ENCODE assay signal across 8 cellular contexts in the genomic region with DNA sequence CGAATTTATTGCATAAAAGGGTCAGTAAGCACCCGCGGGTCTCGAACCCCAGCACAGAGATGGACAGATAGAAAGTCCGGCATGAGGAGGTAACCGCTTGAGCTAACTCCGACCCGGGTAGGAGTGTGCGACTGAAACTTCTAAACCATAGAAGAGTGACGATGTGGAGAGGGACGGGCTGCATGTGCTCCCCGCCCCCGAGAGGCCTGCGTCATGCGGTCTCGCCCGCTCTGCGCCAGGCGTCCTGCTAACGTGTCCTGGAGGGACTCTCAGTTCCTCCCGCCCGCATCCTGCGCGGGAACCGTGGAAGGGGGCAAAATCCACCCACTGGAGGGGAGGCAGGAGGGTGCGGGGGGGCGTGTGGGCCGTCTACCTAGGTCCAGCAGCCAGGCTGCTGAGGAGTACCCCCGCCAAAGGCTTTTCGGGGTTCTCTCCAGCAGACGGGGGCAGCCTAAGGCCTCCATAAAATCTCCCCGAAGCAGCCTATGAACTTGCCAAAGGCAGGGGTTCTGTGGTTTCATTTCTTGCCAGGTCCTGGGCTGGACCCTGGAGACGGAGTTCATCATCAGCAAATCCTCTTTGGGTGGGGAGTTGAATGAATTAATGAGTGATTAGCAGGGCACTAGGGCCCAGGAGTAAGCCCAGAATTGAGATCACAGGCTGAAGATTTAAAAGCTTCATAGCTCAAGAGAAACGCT. TPM values are rescaled to one million over a fixed set of nuclear protein-coding genes. Genes with fewer than 3 reads are reported as not detected.
DNase-seq lines count a peak whose midpoint lies in the region; ATAC-seq and TF ChIP-seq lines count a peak whose summit lies in the region.

No MANE protein-coding gene starts in this region.

- H3K23me2 ChIP-seq in H9 (ENCODE audit: insufficient read length, low read depth, low read length, poor library complexity, severe bottlenecking) = no peaks in the 10 kb centered on the region

- no peak overlapping the region for H2BK5ac ChIP-seq in H9 (ENCODE audit: insufficient read length, low read length)

- peak overlapping the region; percentile 14 for H3K4me2 ChIP-seq in H9 (ENCODE audit: insufficient read depth, insufficient read length, low read length)

- no peaks in the 10 kb centered on the region for H4K20me1 ChIP-seq in H9 (ENCODE audit: control insufficient read depth, insufficient read depth, insufficient read length)

- H3K27me3 Mint-ChIP-seq in H9 (ENCODE audit: low read depth) = peaks cover 15% of the 10 kb centered on the region
- peaks cover 45% of the 10 kb centered on the region for H3K27me3 Mint-ChIP-seq in activated T-cell treated with anti-CD3 and anti-CD28 coated beads, Interleukin-2, amount 50 U/mL, for 72 hours (ENCODE audit: low read depth)

- no peak overlapping the region for H3K56ac ChIP-seq in H9 (ENCODE audit: insufficient read length, low read depth, low read length)

- H2BK12ac ChIP-seq in H9 (ENCODE audit: insufficient read length, low read depth, low read length) = no peak overlapping the region

- H4K5ac ChIP-seq in H9 (ENCODE audit: insufficient read length, low read depth, low read length) = no peak overlapping the region

- H3K79me1 ChIP-seq in H9 (ENCODE audit: insufficient read depth, low read depth, low read length, poor library complexity, severe bottlenecking) = no peaks in the 10 kb centered on the region

- DNase-seq in GM10266 (ENCODE audit: extremely low spot score) (peak; percentile 71), H9 (peak; percentile 87), NAMALWA (ENCODE audit: low spot score) (peak; percentile 52), foreskin keratinocyte (peak; percentile 56 to 76), omental fat pad (ENCODE audit: low spot score) (peak; percentile 49), NCI-H2196 (lab: John Stamatoyannopoulos, UW; ENCODE audit: unreplicated experiment) (no peak)
- DNase-seq in activated T-cell treated with anti-CD3 and anti-CD28 coated beads, Interleukin-2, amount 50 U/mL, for 72 hours = peak; percentile 71 to 89

- peak overlapping the region; percentile 18 for H3K9ac ChIP-seq in H9 (ENCODE audit: extremely low read depth, insufficient read length, low read length)

- H4K8ac ChIP-seq in H9 (replicated peaks; ENCODE audit: insufficient read length, low read depth, low read length) = no peak overlapping the region

- no peak overlapping the region for H2AFZ ChIP-seq in H9 (ENCODE audit: low read length)

- no peak for TF ChIP-seq CTCF in GM10266 (IDR thresholded peaks at IDR 0.05; ENCODE audit: control insufficient read depth, insufficient read depth, low read depth, missing control alignments)
- TF ChIP-seq CTCF in H9 (conservative IDR thresholded peaks at IDR 0.05) = no peak
- TF ChIP-seq CTCF in foreskin keratinocyte (conservative IDR thresholded peaks at IDR 0.05) = peak; percentile 24
- TF ChIP-seq CTCF in omental fat pad (IDR thresholded peaks at IDR 0.05) = no peak

- H3K36me3 Mint-ChIP-seq in H9 (ENCODE audit: insufficient read depth in 1 of 3, low read depth in 3 of 3) = no peaks in the 10 kb centered on the region
- H3K36me3 Mint-ChIP-seq in activated T-cell treated with anti-CD3 and anti-CD28 coated beads, Interleukin-2, amount 50 U/mL, for 72 hours (ENCODE audit: insufficient read depth in 2 of 2) = no peaks in the 10 kb centered on the region

- H2BK120ac ChIP-seq in H9 (ENCODE audit: low read depth, low read length, poor library complexity, severe bottlenecking) = no peak overlapping the region

- H3K9me3 ChIP-seq in H9 (ENCODE audit: control insufficient read depth, low read depth, low read length) (no peaks in the 10 kb centered on the region), thymus (ENCODE audit: control insufficient read depth) (no peaks in the 10 kb centered on the region)

- no peak overlapping the region for H2AK5ac ChIP-seq in H9 (ENCODE audit: insufficient read length, low read length)

- ATAC-seq in activated T-cell treated with anti-CD3 and anti-CD28 coated beads, Interleukin-2, amount 50 U/mL, for 72 hours (replicated peaks in 1 of 2) = peak; percentile 96 to 99
- ATAC-seq in foreskin keratinocyte (peak; percentile 94), omental fat pad (ENCODE audit: low FRiP score) (peak; percentile 92)

- no peak overlapping the region for H3K23ac ChIP-seq in H9 (ENCODE audit: insufficient read length, low read depth, low read length)

- WGBS in H9 (ENCODE audit: extremely low coverage, insufficient read length, low lambda C conversion rate) = no CpG with 5 or more reads among the region's 34 CpGs
- WGBS in thymus = 32% methylated on average over 34 of the region's 34 CpGs

- no peak overlapping the region for H3K27ac Mint-ChIP-seq in H9
- H3K27ac Mint-ChIP-seq in activated T-cell treated with anti-CD3 and anti-CD28 coated beads, Interleukin-2, amount 50 U/mL, for 72 hours = peak overlapping the region; percentile 98

- no peak overlapping the region for H3T11ph ChIP-seq in H9 (ENCODE audit: low read length)

- H2BK20ac ChIP-seq in H9 (ENCODE audit: low read depth, low read length, poor library complexity, severe bottlenecking) = no peak overlapping the region

- H3K4me1 Mint-ChIP-seq in H9 = peaks cover 1 to 2% of the 10 kb centered on the region in 2 experiments; a peak in 2 of 4 replicates
- peaks cover 7% of the 10 kb centered on the region for H3K4me1 Mint-ChIP-seq in activated T-cell treated with anti-CD3 and anti-CD28 coated beads, Interleukin-2, amount 50 U/mL, for 72 hours (ENCODE audit: low read depth)

- H3K14ac ChIP-seq in H9 (ENCODE audit: insufficient read depth, low read length) = no peak overlapping the region

- no peak overlapping the region for H3K18ac ChIP-seq in H9 (ENCODE audit: insufficient read length, low read depth, low read length)

- no peak overlapping the region for H2BK15ac ChIP-seq in H9 (ENCODE audit: low read depth, low read length)

- no peak overlapping the region for H3K4ac ChIP-seq in H9 (ENCODE audit: low read depth, low read length)

- H3K27me3 ChIP-seq in H9 (ENCODE audit: insufficient read depth, low read length) (no peaks in the 10 kb centered on the region), foreskin keratinocyte (peaks cover 11% of the 10 kb centered on the region), thymus (ENCODE audit: control insufficient read depth, insufficient read depth) (peaks cover 30% of the 10 kb centered on the region)

- peak overlapping the region in 1 of 2 experiments; percentile 24; a peak in 2 of 5 replicates for H3K4me3 Mint-ChIP-seq in H9
- peak overlapping the region; percentile 76 to 86 for H3K4me3 Mint-ChIP-seq in activated T-cell treated with anti-CD3 and anti-CD28 coated beads, Interleukin-2, amount 50 U/mL, for 72 hours

- H3K27ac ChIP-seq in H9 (ENCODE audit: insufficient read length, low read depth, low read length) (no peak overlapping the region), foreskin keratinocyte (peak overlapping the region; percentile 69), thymus (ENCODE audit: low read depth) (peak overlapping the region; percentile 48)

- H3K4me3 ChIP-seq in thymus (ENCODE audit: low read length) = no peak overlapping the region

- no peak overlapping the region for H4K91ac ChIP-seq in H9 (ENCODE audit: insufficient read length, low read depth, low read length)

- no peaks in the 10 kb centered on the region for H3K9me3 Mint-ChIP-seq in H9
- no peaks in the 10 kb centered on the region for H3K9me3 Mint-ChIP-seq in activated T-cell treated with anti-CD3 and anti-CD28 coated beads, Interleukin-2, amount 50 U/mL, for 72 hours

- no peaks in the 10 kb centered on the region for H3K36me3 ChIP-seq in thymus (ENCODE audit: control insufficient read depth, insufficient read depth)

- no peaks in the 10 kb centered on the region for H3K79me2 ChIP-seq in H9 (ENCODE audit: insufficient read depth, low read length)

- peaks cover under 1% of the 10 kb centered on the region; the same call in 1 of the 2 replicates for H3K4me1 ChIP-seq in H9 (ENCODE audit: insufficient read depth, low read length)
- no peaks in the 10 kb centered on the region for H3K4me1 ChIP-seq in foreskin keratinocyte
- no peaks in the 10 kb centered on the region for H3K4me1 ChIP-seq in thymus (ENCODE audit: control insufficient read depth, insufficient read depth, low read length)

RNA-seq across cellular contexts. Expression of a gene that starts 51.8 kb away (rescaled TPM):
- total RNA-seq in H9 (2021) (3.2 and 4.7 TPM in 2 replicates), foreskin keratinocyte (86.9 and 143 TPM in 2 replicates), omental fat pad (100 to 1,000 TPM; 117 to 338 (median 180) TPM)
- total RNA-seq in activated T-cell treated with anti-CD3 and anti-CD28 coated beads, Interleukin-2, amount 50 U/mL, for 72 hours = not detected
- polyA plus RNA-seq in foreskin keratinocyte (77.4 and 131 TPM in 2 replicates), thymus (294 TPM)

RNA-seq across cellular contexts. Expression of a gene that starts 52.0 kb away (rescaled TPM):
- total RNA-seq in H9 (2021) = 58.3 and 69.3 TPM in 2 replicates
- total RNA-seq in activated T-cell treated with anti-CD3 and anti-CD28 coated beads, Interleukin-2, amount 50 U/mL, for 72 hours = 10 to 100 TPM in 1 of 2 donors, 1 to 10 TPM in 1; 7.1 to 13.9 TPM
- 44.0 and 46.0 TPM in 2 replicates for total RNA-seq in foreskin keratinocyte
- 6.8 and 8.7 TPM in 2 replicates for polyA plus RNA-seq in foreskin keratinocyte
- total RNA-seq in omental fat pad = 10 to 100 TPM; 36.9 to 64.9 (median 43.1) TPM
- polyA plus RNA-seq in thymus = 12.2 TPM

Comparison
In these comparisons a context has a peak if more than half of its experiments do, and no peak if none do; other contexts are left out.
1. RNA of a gene that starts 51.8 kb away (total RNA-seq): 117 to 338 TPM in omental fat pad and 86.9 to 143 TPM in foreskin keratinocyte; 3.2 to 4.7 TPM in H9 and not detected in activated T-cell treated with anti-CD3 and anti-CD28 coated beads, Interleukin-2, amount 50 U/mL, for 72 hours; every median in the first group is over 10 times any median in the second.
2. Peak in every context shown above with its lines, with median percentiles within 50 percentile points of each other: ATAC-seq.